16 cellular contexts compared by ENCODE assay signal in the genomic region with DNA sequence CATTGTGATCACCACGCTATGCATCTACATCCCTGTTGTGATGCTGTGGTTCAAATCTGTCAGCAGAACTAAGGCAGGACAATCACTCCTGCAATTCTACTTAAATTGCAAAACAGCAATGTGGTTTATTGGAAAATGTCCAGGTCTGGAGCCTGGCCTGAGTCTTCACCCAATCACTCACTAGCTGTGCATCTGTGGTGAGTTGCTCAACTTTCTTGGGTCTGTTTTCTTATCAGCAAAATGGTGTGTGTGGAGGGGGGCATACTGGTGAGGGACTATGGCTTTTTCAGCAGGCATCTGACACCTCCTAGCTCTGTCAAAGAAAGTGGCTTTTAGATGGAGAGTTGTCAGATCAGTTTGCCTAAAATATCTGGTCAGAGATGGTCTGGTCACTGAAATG.
A peak's percentile ranks its signal among the peaks of the same experiment; 100 is the strongest.
DNase-seq lines count a peak whose midpoint lies in the region; ATAC-seq and TF ChIP-seq lines count a peak whose summit lies in the region.
"Had no signal": no experiment of that assay in that cellular context is flagged by ENCODE, and none has a peak within 500 bp of the region (broad histone marks: within the 10 kb centered on the region; RNA-seq: fewer than 3 reads in every experiment).

No MANE protein-coding gene starts in this region.

- POLR2A ChIA-PET in A673 (lab: Charles Lee; ENCODE audit: low non-redundant PET): no interaction called here
- POLR2A ChIA-PET in HEK293 (lab: Yijun Ruan, JAX): no interaction called here

- intact Hi-C loops in A673 (cut with micrococcal nuclease; ENCODE audit: unreplicated experiment): no loop called here

- TF ChIP-seq CTCF in A673 (conservative IDR thresholded peaks at IDR 0.05; ENCODE audit: low read depth, low read length) (no peak), HEK293 (tag by site-specific recombination; IDR thresholded peaks at IDR 0.05) (no peak), choroid plexus epithelial cell (conservative IDR thresholded peaks at IDR 0.05; ENCODE audit: low read depth, low read length) (no peak)

- H3K4me3 ChIP-seq in A673 (ENCODE audit: low read depth, low read length, poor library complexity, severe bottlenecking) (no peak overlapping the region), HEK293 (ENCODE audit: low read depth, low read length) (no peak overlapping the region), choroid plexus epithelial cell (ENCODE audit: low read depth, low read length) (no peak overlapping the region)
- H3K4me3 ChIP-seq: psoas muscle, SJCRH30 had no signal

- peak; percentile 10 for DNase-seq in A673 (ENCODE audit: low spot score)
- peak; percentile 95 for DNase-seq in choroid plexus epithelial cell (ENCODE audit: low read depth)
- DNase-seq in left lobe of liver (ENCODE audit: low spot score): no peak
- DNase-seq in HPDE6-E6E7 (ENCODE audit: extremely low spot score): no peak
- DNase-seq in inferior parietal cortex (ENCODE audit: extremely low spot score): no peak
- DNase-seq in erythroblast (lab: John Stamatoyannopoulos, UW): no peak
- DNase-seq: BE2C; endodermal cell; NCI-H1694; NK-92 treated with Interleukin-12 subunit alpha and Interleukin-12 subunit beta, amount 100 ng/mL, for 24 hours; psoas muscle; SJCRH30; stimulated activated CD4-positive, alpha-beta T cell treated with anti-CD3 and anti-CD28 coated beads, Interleukin-2, amount 100 ng/mL, for 48 hours had no signal

- ATAC-seq in left lobe of liver: peak; percentile 37
- ATAC-seq in HG02870 (IDR thresholded peaks at IDR 0.05; ENCODE audit: unreplicated experiment): no peak
- ATAC-seq: psoas muscle; stimulated activated effector memory CD8-positive, alpha-beta T cell treated with anti-CD3 and anti-CD28 coated beads, Interleukin-12 subunit alpha, Interleukin-12 subunit beta, amount 100 ng/mL, for 72 hours had no signal

- H3K27ac ChIP-seq in A673 (ENCODE audit: low read depth, low read length, poor library complexity, severe bottlenecking) (no peak overlapping the region), HEK293 (ENCODE audit: extremely low read depth, low read depth, low read length) (no peak overlapping the region)
- H3K27ac ChIP-seq: psoas muscle, SJCRH30 had no signal

- CTCF ChIA-PET in A673 (lab: Charles Lee) (no interaction called here), HEK293 (lab: Yijun Ruan, JAX) (no interaction called here)

- no peaks in the 10 kb centered on the region for H3K27me3 ChIP-seq in A673 (replicated peaks; ENCODE audit: insufficient read depth, low read depth, low read length, poor library complexity)
- H3K27me3 ChIP-seq: BE2C, SJCRH30 had no signal

- H3K4me1 ChIP-seq in A673 (ENCODE audit: insufficient read depth, low read length, poor library complexity, severe bottlenecking) (no peaks in the 10 kb centered on the region), HEK293 (ENCODE audit: control insufficient read depth, insufficient read depth, low read length) (0 out of 2 replicates have a peak, but pooled peaks cover 3% of the 10 kb centered on the region)
- H3K4me1 ChIP-seq: BE2C, psoas muscle, SJCRH30 had no signal

- no TSS peak for BruUV-seq in A673 (replicated peaks; lab: Mats Ljungman, UMichigan)

- no peaks in the 10 kb centered on the region for H3K9me3 ChIP-seq in A673 (ENCODE audit: low read depth, low read length, poor library complexity, severe bottlenecking)
- H3K9me3 ChIP-seq in HEK293 (ENCODE audit: control insufficient read depth, insufficient read depth, low read depth, low read length): no peaks in the 10 kb centered on the region
- H3K9me3 ChIP-seq: BE2C, psoas muscle, SJCRH30 had no signal

- TF ChIP-seq POLR2A in erythroblast (IDR thresholded peaks at IDR 0.05; ENCODE audit: low read length): no peak

- no peaks in the 10 kb centered on the region for H3K36me3 ChIP-seq in A673 (ENCODE audit: insufficient read depth, low read length, poor library complexity, severe bottlenecking)
- no peaks in the 10 kb centered on the region for H3K36me3 ChIP-seq in HEK293 (ENCODE audit: control insufficient read depth in 2 of 2, insufficient read depth in 1 of 2, low read length in 2 of 2)
- H3K36me3 ChIP-seq: BE2C, SJCRH30 had no signal

TF ChIP-seq in HEK293, 187 proteins besides CTCF, POLR2A, EP300 and RAD21:
- TF ChIP-seq, protein P1, sequence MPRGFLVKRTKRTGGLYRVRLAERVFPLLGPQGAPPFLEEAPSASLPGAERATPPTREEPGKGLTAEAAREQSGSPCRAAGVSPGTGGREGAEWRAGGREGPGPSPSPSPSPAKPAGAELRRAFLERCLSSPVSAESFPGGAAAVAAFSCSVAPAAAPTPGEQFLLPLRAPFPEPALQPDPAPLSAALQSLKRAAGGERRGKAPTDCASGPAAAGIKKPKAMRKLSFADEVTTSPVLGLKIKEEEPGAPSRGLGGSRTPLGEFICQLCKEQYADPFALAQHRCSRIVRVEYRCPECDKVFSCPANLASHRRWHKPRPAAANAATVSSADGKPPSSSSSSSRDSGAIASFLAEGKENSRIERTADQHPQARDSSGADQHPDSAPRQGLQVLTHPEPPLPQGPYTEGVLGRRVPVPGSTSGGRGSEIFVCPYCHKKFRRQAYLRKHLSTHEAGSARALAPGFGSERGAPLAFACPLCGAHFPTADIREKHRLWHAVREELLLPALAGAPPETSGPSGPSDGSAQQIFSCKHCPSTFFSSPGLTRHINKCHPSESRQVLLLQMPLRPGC (tag by site-specific recombination; IDR thresholded peaks at IDR 0.05): no peak
- no peak for TF ChIP-seq GFI1B (tag by site-specific recombination; IDR thresholded peaks at IDR 0.05)
- TF ChIP-seq FEZF1 (tag by site-specific recombination; IDR thresholded peaks at IDR 0.05): peak; percentile 8; the same call in 1 of the 2 replicates
- no peak for TF ChIP-seq MZF1 (tag by site-specific recombination; IDR thresholded peaks at IDR 0.05; ENCODE audit: borderline replicate concordance)
- TF ChIP-seq ZNF626 (tag by site-specific recombination; IDR thresholded peaks at IDR 0.05): no peak
- TF ChIP-seq ZNF214 (tag by site-specific recombination; IDR thresholded peaks at IDR 0.05; ENCODE audit: borderline replicate concordance): no peak

Comparison
In these comparisons a context has a peak if more than half of its experiments do, and no peak if none do; other contexts are left out.
1. DNase-seq: peak in A673 (single experiment) and choroid plexus epithelial cell (single experiment); none in left lobe of liver (single experiment), HPDE6-E6E7 (single experiment), inferior parietal cortex (single experiment) and erythroblast (0 of 2).